Comparison of ENCODE assay signal across 6 cellular contexts in the genomic region with DNA sequence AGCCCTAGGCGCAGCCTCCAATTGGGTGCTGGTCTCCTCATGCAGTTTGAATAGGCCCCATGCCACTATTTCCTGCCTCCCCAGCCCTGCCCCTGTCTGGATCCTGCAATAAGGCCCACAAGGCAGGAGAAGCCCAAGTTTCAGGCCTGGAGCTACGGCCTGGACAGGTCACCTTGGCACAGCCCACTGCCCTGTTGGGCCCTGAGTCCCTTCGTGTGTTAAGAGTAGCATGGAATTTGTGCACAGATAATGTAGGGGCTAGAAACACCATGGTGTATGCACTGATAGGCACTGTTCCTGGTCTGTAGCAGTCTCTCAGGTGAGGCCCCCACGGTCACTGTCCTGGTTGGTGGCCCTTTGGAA. TPM values are rescaled to one million over a fixed set of nuclear protein-coding genes. Genes with fewer than 3 reads are reported as not detected.
"Had no signal": no experiment of that assay in that cellular context is flagged by ENCODE, and none has a peak within 500 bp of the region (broad histone marks: within the 10 kb centered on the region; RNA-seq: fewer than 3 reads in every experiment).

No MANE protein-coding gene starts in this region.

- H3K4me2 ChIP-seq: GM23338 had no signal

- H3K4me3 Mint-ChIP-seq: GM23338, H9 had no signal

- DNase-seq: H9, HCEC 1CT, IMR-90, KBM-7 had no signal

- H3K4me3 ChIP-seq: GM23338 had no signal

- H3K9me3 Mint-ChIP-seq: GM23338, H9 had no signal

- H2AFZ ChIP-seq: GM23338 had no signal

- H3K27ac Mint-ChIP-seq: GM23338, H9 had no signal

RNA-seq across cellular contexts. Expression of gene CLDN5, which starts 24.3 kb away (rescaled TPM):
- total RNA-seq: HT-29 had no signal
